ENCODE assay signal across 4 cellular contexts in genomic region chr11:59445624-59446023, GRCh38. TPM values are rescaled to one million over a fixed set of nuclear protein-coding genes. Genes with fewer than 3 reads are reported as not detected.
"Had no signal": no experiment of that assay in that cellular context is flagged by ENCODE, and none has a peak within 500 bp of the region (broad histone marks: within the 10 kb centered on the region; RNA-seq: fewer than 3 reads in every experiment).

No MANE protein-coding gene starts in this region.

RNA-seq across cellular contexts. Expression of gene OR5A1, which starts 9.4 kb away (rescaled TPM):
- total RNA-seq: LHCN-M2, M059J, MCF 10A, NCI-H460 had no signal

RNA-seq across cellular contexts. Expression of gene OR4D6, which starts 11.1 kb away (rescaled TPM):
- total RNA-seq: LHCN-M2, M059J, MCF 10A, NCI-H460 had no signal

RNA-seq across cellular contexts. Expression of gene OR5A2, which starts 19.4 kb away (rescaled TPM):
- total RNA-seq: LHCN-M2, M059J, MCF 10A, NCI-H460 had no signal

RNA-seq across cellular contexts. Expression of gene OR4D10, which starts 27.5 kb away (rescaled TPM):
- total RNA-seq: LHCN-M2, M059J, MCF 10A, NCI-H460 had no signal

RNA-seq across cellular contexts. Expression of gene OR4D11, which starts 57.8 kb away (rescaled TPM):
- total RNA-seq: LHCN-M2, M059J, MCF 10A, NCI-H460 had no signal
